18 cellular contexts compared by ENCODE assay signal in the genomic region with DNA sequence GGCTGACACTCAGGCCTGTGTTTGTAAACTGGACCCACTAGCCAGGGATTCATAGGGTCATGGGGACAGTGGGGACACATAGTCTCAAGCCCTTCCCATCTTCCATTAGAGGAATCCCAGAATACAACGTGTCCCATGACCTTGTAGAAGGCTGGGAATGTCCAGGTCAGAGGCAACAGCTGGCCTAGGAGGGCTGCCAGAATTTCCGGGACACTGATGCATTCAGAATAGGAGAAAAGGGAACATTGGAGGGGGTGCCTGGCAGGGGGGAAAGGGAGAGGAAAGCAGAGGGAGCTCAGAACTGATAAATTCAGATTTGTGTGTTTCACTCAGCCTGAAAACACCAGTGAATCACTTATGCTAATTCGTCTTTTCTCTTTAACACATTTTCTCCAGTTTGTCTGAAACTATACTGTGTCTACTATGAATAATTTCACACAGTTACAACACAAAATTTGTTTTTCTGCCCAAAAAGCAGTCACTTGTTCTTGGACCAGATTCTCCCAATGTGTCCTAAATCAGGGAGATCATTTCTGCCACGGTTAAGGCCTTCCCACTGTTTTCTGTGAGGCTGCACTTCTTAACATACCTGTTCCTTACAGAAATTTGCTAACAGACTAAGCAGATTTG. TPM values are rescaled to one million over a fixed set of nuclear protein-coding genes. Genes with fewer than 3 reads are reported as not detected.
DNase-seq lines count a peak whose midpoint lies in the region; ATAC-seq, FAIRE-seq and TF ChIP-seq lines count a peak whose summit lies in the region.
"Had no signal": no experiment of that assay in that cellular context is flagged by ENCODE, and none has a peak within 500 bp of the region (broad histone marks: within the 10 kb centered on the region; RNA-seq: fewer than 3 reads in every experiment).

No MANE protein-coding gene starts in this region.

- H3K9me3 ChIP-seq in esophagus muscularis mucosa (peaks cover 0 to 12% (median 0%) of the 10 kb centered on the region in 4 donors), upper lobe of right lung (no peaks in the 10 kb centered on the region)

- H3K27me3 ChIP-seq in esophagus muscularis mucosa (no peaks in the 10 kb centered on the region), layer of hippocampus (ENCODE audit: control insufficient read depth, insufficient read depth, low read length) (no peaks in the 10 kb centered on the region), upper lobe of right lung (no peaks in the 10 kb centered on the region)
- H3K27me3 ChIP-seq: neural progenitor cell had no signal

- H3K4me1 ChIP-seq in esophagus muscularis mucosa: peaks cover 0 to 4% (median 0%) of the 10 kb centered on the region in 4 donors
- H3K4me1 ChIP-seq in upper lobe of right lung: peaks cover 8% of the 10 kb centered on the region

- peak; percentile 60 for TF ChIP-seq EP300 in esophagus muscularis mucosa (IDR thresholded peaks at IDR 0.05)

- H3K27ac ChIP-seq in esophagus muscularis mucosa (replicated peaks in 1 of 4) (peak overlapping the region in 3 of 4 donors; percentile 6 to 59 (median 35)), layer of hippocampus (ENCODE audit: low read depth, low read length) (peak overlapping the region; percentile 9), upper lobe of right lung (peak overlapping the region; percentile 53)
- H3K27ac ChIP-seq: HL-60, neural progenitor cell had no signal

- DNase-seq in esophagus muscularis mucosa (ENCODE audit: extremely low spot score) (peak; percentile 93), posterior vena cava (ENCODE audit: low spot score) (peak; percentile 86), upper lobe of right lung (peak; percentile 66), H54 (ENCODE audit: insufficient read length, low spot score) (no peak), COLO829 (ENCODE audit: low spot score) (no peak)
- DNase-seq: activated CD8-positive, alpha-beta memory T cell treated with anti-CD3 and anti-CD28 coated beads for 24 hours; KBM-7; NCI-H1092 treated with DMSO at 0.1 percent for 48 hours; stimulated activated CD4-positive, alpha-beta T cell treated with anti-CD3 and anti-CD28 coated beads, Interleukin-12 subunit alpha, Interleukin-12 subunit beta, amount 100 ng/mL, for 4 hours; stimulated activated naive CD4-positive, alpha-beta T cell treated with Interleukin-2 at 50 U/mL for 16 hours; T-cell had no signal

- TF ChIP-seq CTCF in esophagus muscularis mucosa (IDR thresholded peaks at IDR 0.05) (no peak), upper lobe of right lung (IDR thresholded peaks at IDR 0.05) (no peak)

- no peaks in the 10 kb centered on the region for H3K36me3 ChIP-seq in esophagus muscularis mucosa
- H3K36me3 ChIP-seq in upper lobe of right lung: no peaks in the 10 kb centered on the region
- H3K36me3 ChIP-seq: neural progenitor cell had no signal

- intact Hi-C loops in esophagus muscularis mucosa (cut with DNase I): no loop called here
- intact Hi-C loops in posterior vena cava (cut with DNase I): no loop called here
- intact Hi-C loops in upper lobe of right lung (cut with DNase I): no loop called here

- peak; percentile 61 for ATAC-seq in upper lobe of right lung
- no peak for ATAC-seq in GM18517 (IDR thresholded peaks at IDR 0.05; ENCODE audit: unreplicated experiment)
- ATAC-seq: activated T-helper 17 cell treated with anti-CD3 and anti-CD28 coated beads, Interleukin-2, amount 50 U/mL, for 72 hours; T-cell; WTC11 had no signal

- no peak for FAIRE-seq in H54 (lab: Jason Lieb, UNC)
- FAIRE-seq: colon had no signal

- WGBS in esophagus muscularis mucosa: 65% methylated on average over 4 of the region's 4 CpGs

- no peak overlapping the region for H3K4me3 ChIP-seq in esophagus muscularis mucosa
- H3K4me3 ChIP-seq in upper lobe of right lung: no peak overlapping the region
- H3K4me3 ChIP-seq: neural progenitor cell had no signal

- TF ChIP-seq POLR2A in esophagus muscularis mucosa (IDR thresholded peaks at IDR 0.05; ENCODE audit: low read depth) (no peak), H54 (IDR thresholded peaks at IDR 0.05; ENCODE audit: low read depth, low read length) (no peak)

RNA-seq across cellular contexts. Expression of gene BMP2, which starts 35.4 kb away (rescaled TPM):
- total RNA-seq in esophagus muscularis mucosa (1 to 10 TPM; 5.8 to 8.6 (median 7.2) TPM), posterior vena cava (1 to 10 TPM; 3.2 to 5.3 TPM), upper lobe of right lung (22.7 TPM)
- total RNA-seq: activated T-helper 17 cell treated with anti-CD3 and anti-CD28 coated beads, Interleukin-2, amount 50 U/mL, for 72 hours had no signal

Comparison
In these comparisons a context has a peak if more than half of its experiments do, and no peak if none do; other contexts are left out.
1. DNase-seq: peak in esophagus muscularis mucosa (single experiment), posterior vena cava (single experiment) and upper lobe of right lung (single experiment); none in H54 (single experiment) and COLO829 (single experiment).
2. Peak in every context shown above with its lines, with median percentiles within 50 percentile points of each other: H3K27ac ChIP-seq.